In the genomic region with DNA sequence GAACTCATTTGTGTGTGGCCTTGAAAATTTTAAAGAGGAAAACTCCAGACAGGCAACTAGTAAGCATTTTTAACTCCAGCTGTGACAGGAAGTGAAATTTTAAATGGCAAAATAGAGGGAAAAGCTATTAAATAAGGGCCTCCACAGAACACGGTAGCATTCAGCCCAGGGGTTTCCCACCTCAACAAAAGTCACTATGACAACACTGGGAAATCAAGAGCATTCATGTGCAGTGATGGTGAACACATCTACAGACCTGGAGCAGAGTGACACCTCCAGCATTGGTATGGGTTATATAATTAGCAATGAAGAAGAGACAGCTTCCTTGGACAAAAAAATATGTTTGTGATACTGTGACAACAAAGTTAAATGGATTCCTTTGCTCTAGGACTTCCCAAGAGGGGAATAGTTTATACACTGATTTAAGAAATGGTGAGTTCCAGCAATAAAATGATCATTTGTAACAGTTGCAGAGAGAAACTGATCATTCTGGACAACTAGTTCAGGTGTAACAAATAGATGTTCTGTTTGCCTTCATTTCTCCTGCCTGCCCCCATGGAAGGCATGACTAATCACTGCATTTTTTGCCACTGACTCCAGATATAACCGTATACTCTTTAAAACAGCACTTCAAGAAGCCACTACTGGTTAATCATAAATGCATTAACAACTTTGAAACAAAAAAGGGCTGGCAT, we compare ENCODE assay signal across 12 cellular contexts.
DNase-seq lines count a peak whose midpoint lies in the region; FAIRE-seq and TF ChIP-seq lines count a peak whose summit lies in the region.
"Had no signal": no experiment of that assay in that cellular context is flagged by ENCODE, and none has a peak within 500 bp of the region (broad histone marks: within the 10 kb centered on the region; RNA-seq: fewer than 3 reads in every experiment).

No MANE protein-coding gene starts in this region.

- H3K4me3 ChIP-seq in endodermal cell (ENCODE audit: low read length) (no peak overlapping the region), vagina (no peak overlapping the region)
- H3K4me3 ChIP-seq: colonic mucosa, prostate gland had no signal

- intact Hi-C loops in vagina (cut with DNase I): loop anchor here (10.0 kb wide), 2 partner anchors 264 to 286 kb away; no protein-coding TSS in a partner anchor

- H3K9me3 ChIP-seq in endodermal cell (ENCODE audit: control insufficient read depth, low read length) (no peaks in the 10 kb centered on the region), vagina (no peaks in the 10 kb centered on the region)
- H3K9me3 ChIP-seq: colonic mucosa, prostate gland had no signal

- no peak for TF ChIP-seq POLR2A in vagina (IDR thresholded peaks at IDR 0.05)

- no peaks in the 10 kb centered on the region for H3K36me3 ChIP-seq in endodermal cell (ENCODE audit: control insufficient read depth, insufficient read depth, low read length)
- H3K36me3 ChIP-seq in vagina: no peaks in the 10 kb centered on the region
- H3K36me3 ChIP-seq: colonic mucosa, prostate gland had no signal

- DNase-seq in activated CD8-positive, alpha-beta memory T cell treated with anti-CD3 and anti-CD28 coated beads, Interleukin-2, amount 50 U/mL, for 48 hours: peak; percentile 1
- no peak for DNase-seq in activated CD8-positive, alpha-beta memory T cell treated with anti-CD3 and anti-CD28 coated beads for 24 hours
- DNase-seq in LHCN-M2 (ENCODE audit: low read depth): peak; percentile 53
- DNase-seq in endodermal cell: no peak
- DNase-seq in urothelium cell line (ENCODE audit: low spot score): peak; percentile 50
- no peak for DNase-seq in vagina (ENCODE audit: extremely low spot score in 2 of 2)
- DNase-seq in activated T-cell treated with anti-CD3 and anti-CD28 coated beads, Interleukin-2, amount 50 U/mL, for 1 hour: no peak
- no peak for DNase-seq in middle frontal gyrus (ENCODE audit: extremely low spot score, low spot score)
- DNase-seq: colonic mucosa had no signal

- peaks cover 20% of the 10 kb centered on the region for H3K4me1 Mint-ChIP-seq in endodermal cell

- H3K27ac ChIP-seq in endodermal cell (ENCODE audit: low read depth, low read length): no peak overlapping the region
- H3K27ac ChIP-seq in vagina: no peak overlapping the region
- H3K27ac ChIP-seq: colonic mucosa, prostate gland had no signal

- H3K4me3 Mint-ChIP-seq in endodermal cell: no peak overlapping the region
- H3K4me3 Mint-ChIP-seq: B cell had no signal

- no peaks in the 10 kb centered on the region for H3K36me3 Mint-ChIP-seq in endodermal cell (ENCODE audit: low read depth)

- WGBS in endodermal cell (ENCODE audit: insufficient coverage in 1 of 2, insufficient read length in 1 of 2), 2 experiments: 80 to 85% methylated on average over 2 of the region's 2 CpGs

- H3K4me1 ChIP-seq in endodermal cell (ENCODE audit: control insufficient read depth, insufficient read depth, low read length) (no peaks in the 10 kb centered on the region), vagina (no peaks in the 10 kb centered on the region)
- H3K4me1 ChIP-seq: colonic mucosa, prostate gland had no signal

- no peak overlapping the region for H3K9ac ChIP-seq in endodermal cell (ENCODE audit: extremely low read depth, low read length, poor library complexity, severe bottlenecking)

- no peak for FAIRE-seq in urothelium cell line (lab: Jason Lieb, UNC)
- FAIRE-seq: GM12892 had no signal

- TF ChIP-seq CTCF in endodermal cell (conservative IDR thresholded peaks at IDR 0.05) (no peak), vagina (IDR thresholded peaks at IDR 0.05) (no peak)

- peak overlapping the region; percentile 18 for H3K27ac Mint-ChIP-seq in endodermal cell
- H3K27ac Mint-ChIP-seq: B cell had no signal

- H3K27me3 ChIP-seq in endodermal cell (ENCODE audit: control insufficient read depth, insufficient read depth, low read length, poor library complexity, severe bottlenecking) (no peaks in the 10 kb centered on the region), vagina (no peaks in the 10 kb centered on the region)
- H3K27me3 ChIP-seq: colonic mucosa had no signal

- no peaks in the 10 kb centered on the region for H3K9me3 Mint-ChIP-seq in endodermal cell

- H3K27me3 Mint-ChIP-seq in endodermal cell (ENCODE audit: insufficient read depth): no peaks in the 10 kb centered on the region

Comparison
In these comparisons a context has a peak if more than half of its experiments do, and no peak if none do; other contexts are left out.
1. DNase-seq: peak in activated CD8-positive, alpha-beta memory T cell treated with anti-CD3 and anti-CD28 coated beads, Interleukin-2, amount 50 U/mL, for 48 hours (single experiment), LHCN-M2 (single experiment) and urothelium cell line (single experiment); none in activated CD8-positive, alpha-beta memory T cell treated with anti-CD3 and anti-CD28 coated beads for 24 hours (single experiment), endodermal cell (single experiment), vagina (0 of 2), activated T-cell treated with anti-CD3 and anti-CD28 coated beads, Interleukin-2, amount 50 U/mL, for 1 hour (single experiment) and middle frontal gyrus (single experiment).